20 cellular contexts compared by ENCODE assay signal in the genomic region with DNA sequence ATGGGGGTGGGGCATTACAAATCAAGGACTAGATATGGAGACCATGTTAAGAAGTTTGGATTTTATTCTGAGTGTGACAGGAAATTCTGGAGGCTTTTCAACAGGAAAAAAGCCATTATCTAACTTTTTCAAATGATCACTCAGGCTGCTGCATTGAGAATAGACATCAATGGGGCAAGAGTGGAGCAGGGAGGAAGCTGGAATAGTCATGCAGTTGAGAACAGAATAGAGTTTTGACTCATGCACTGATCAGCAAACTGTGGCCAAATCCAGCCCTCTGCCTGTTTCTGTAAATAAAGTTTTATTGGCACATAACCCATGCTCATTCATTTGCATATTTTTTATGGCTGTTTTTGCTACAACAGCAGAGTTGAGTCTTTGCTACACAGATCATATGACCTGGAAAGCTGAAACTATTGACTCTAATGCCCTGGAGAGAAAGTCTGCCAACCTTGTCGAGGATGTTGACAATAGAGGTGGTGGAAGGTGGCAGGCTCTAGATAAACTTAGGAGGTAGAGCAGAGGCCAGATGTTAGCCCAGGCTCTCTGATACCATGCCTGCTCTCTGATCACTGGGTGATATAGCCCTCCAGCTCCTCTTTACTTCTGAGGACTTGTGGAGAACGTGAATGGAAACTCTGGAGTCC.
DNase-seq lines count a peak whose midpoint lies in the region; ATAC-seq and TF ChIP-seq lines count a peak whose summit lies in the region.
"Had no signal": no experiment of that assay in that cellular context is flagged by ENCODE, and none has a peak within 500 bp of the region (broad histone marks: within the 10 kb centered on the region; RNA-seq: fewer than 3 reads in every experiment).

No MANE protein-coding gene starts in this region.

- peak overlapping the region; percentile 88 for H3K27ac Mint-ChIP-seq in progenitor cell of endocrine pancreas
- H3K27ac Mint-ChIP-seq: CD4-positive, alpha-beta T cell had no signal

- WGBS in body of pancreas, 2 donors = 27 to 28% methylated on average over 2 of the region's 2 CpGs

- no peak overlapping the region for H3K4me3 Mint-ChIP-seq in progenitor cell of endocrine pancreas (ENCODE audit: low read depth)
- H3K4me3 Mint-ChIP-seq: CD4-positive, alpha-beta T cell had no signal

- H3K9me3 Mint-ChIP-seq in progenitor cell of endocrine pancreas (ENCODE audit: low read depth) = no peaks in the 10 kb centered on the region

- in situ Hi-C loops in gastrocnemius medialis (cut with MboI; ENCODE audit: low sequenced_read_pairs in 4 of 4) = no loop called here

- no peaks in the 10 kb centered on the region for H3K36me3 ChIP-seq in body of pancreas (replicated peaks in 1 of 2; ENCODE audit: insufficient read depth in 1 of 2, low read depth in 2 of 2)
- no peaks in the 10 kb centered on the region for H3K36me3 ChIP-seq in gastrocnemius medialis
- H3K36me3 ChIP-seq: BE2C had no signal

- H3K4me3 ChIP-seq in body of pancreas (no peak overlapping the region), gastrocnemius medialis (no peak overlapping the region)
- H3K4me3 ChIP-seq: GM12878 had no signal

- ATAC-seq in body of pancreas (peak; percentile 52), gastrocnemius medialis (no peak), GM18520 (IDR thresholded peaks at IDR 0.05; ENCODE audit: unreplicated experiment) (no peak)
- ATAC-seq: GM12878, PC-3 had no signal

- no peak overlapping the region for H3K27ac ChIP-seq in body of pancreas
- H3K27ac ChIP-seq in gastrocnemius medialis = no peak overlapping the region

- H3K4me1 Mint-ChIP-seq in progenitor cell of endocrine pancreas (ENCODE audit: low read depth) = peaks cover 29% of the 10 kb centered on the region

- H3K36me3 Mint-ChIP-seq in progenitor cell of endocrine pancreas (ENCODE audit: insufficient read depth) = peaks cover 7% of the 10 kb centered on the region

- no peaks in the 10 kb centered on the region for H3K9me3 ChIP-seq in body of pancreas
- H3K9me3 ChIP-seq in gastrocnemius medialis = no peaks in the 10 kb centered on the region
- H3K9me3 ChIP-seq: BE2C had no signal

- H3K4me1 ChIP-seq in body of pancreas (peaks cover 10% of the 10 kb centered on the region), gastrocnemius medialis (no peaks in the 10 kb centered on the region)
- H3K4me1 ChIP-seq: BE2C had no signal

- DNase-seq in NCI-H748 (lab: John Stamatoyannopoulos, UW; ENCODE audit: unreplicated experiment) = peak; percentile 14
- DNase-seq in NCI-H748 treated with DMSO at 0.1 percent for 48 hours (lab: John Stamatoyannopoulos, UW) = no peak
- DNase-seq in NCI-H510A (lab: John Stamatoyannopoulos, UW) = peak; percentile 38
- DNase-seq in body of pancreas = peak in 3 of 4 donors; percentile 16 to 40 (median 16)
- DNase-seq in progenitor cell of endocrine pancreas (ENCODE audit: low spot score, unreplicated experiment) = no peak
- DNase-seq in activated CD4-positive, alpha-beta T cell treated with anti-CD3 and anti-CD28 coated beads, Interleukin-2, amount 50 U/mL, for 48 hours = no peak
- no peak for DNase-seq in gastrocnemius medialis
- DNase-seq: 8988T; BE2C; CD4-positive, alpha-beta T cell; DMS53; EL; NCI-H1417; NCI-H1930; NCI-H524 treated with DMSO at 0.1 percent for 48 hours; PC-3; RPMI8226; T-helper 1 cell had no signal

- no peak for TF ChIP-seq POLR2A in body of pancreas (IDR thresholded peaks at IDR 0.05)
- no peak for TF ChIP-seq POLR2A in gastrocnemius medialis (IDR thresholded peaks at IDR 0.05)

- TF ChIP-seq CTCF in body of pancreas (IDR thresholded peaks at IDR 0.05) (no peak), progenitor cell of endocrine pancreas (IDR thresholded peaks at IDR 0.05; ENCODE audit: unreplicated experiment) (no peak), gastrocnemius medialis (IDR thresholded peaks at IDR 0.05 in 4 of 5, conservative IDR thresholded peaks at IDR 0.05 in 1 of 5) (no peak)

- no peaks in the 10 kb centered on the region for H3K27me3 Mint-ChIP-seq in progenitor cell of endocrine pancreas
- H3K27me3 Mint-ChIP-seq: CD4-positive, alpha-beta T cell had no signal

- intact Hi-C loops in body of pancreas (cut with DNase I) (no loop called here), gastrocnemius medialis (cut with DNase I; ENCODE audit: low total_unique reads) (no loop called here)

- no peaks in the 10 kb centered on the region for H3K27me3 ChIP-seq in body of pancreas
- H3K27me3 ChIP-seq in gastrocnemius medialis = no peaks in the 10 kb centered on the region
- H3K27me3 ChIP-seq: BE2C had no signal

Comparison
In these comparisons a context has a peak if more than half of its experiments do, and no peak if none do; other contexts are left out.
1. DNase-seq: peak in NCI-H748 (single experiment), NCI-H510A (single experiment) and body of pancreas (3 of 4); none in NCI-H748 treated with DMSO at 0.1 percent for 48 hours (single experiment), progenitor cell of endocrine pancreas (single experiment), activated CD4-positive, alpha-beta T cell treated with anti-CD3 and anti-CD28 coated beads, Interleukin-2, amount 50 U/mL, for 48 hours (0 of 2) and gastrocnemius medialis (0 of 2).